28 cellular contexts compared by ENCODE assay signal in genomic region chr17:11251561-11252107, GRCh38. TPM values are rescaled to one million over a fixed set of nuclear protein-coding genes. Genes with fewer than 3 reads are reported as not detected.
"Had no signal": no experiment of that assay in that cellular context is flagged by ENCODE, and none has a peak within 500 bp of the region (broad histone marks: within the 10 kb centered on the region; RNA-seq: fewer than 3 reads in every experiment).

No MANE protein-coding gene starts in this region.

- H3K9me3 ChIP-seq: mucosa of descending colon, stomach, suprapubic skin, vagina had no signal

- H3K4me2 ChIP-seq: hepatocyte had no signal

- H2AFZ ChIP-seq: hepatocyte had no signal

- H3K4me3 ChIP-seq: hepatocyte, mucosa of descending colon, stomach, suprapubic skin, vagina had no signal

- FAIRE-seq: small intestine had no signal

- H3K27me3 ChIP-seq: suprapubic skin, vagina had no signal

- ATAC-seq: activated CD4-positive, alpha-beta T cell treated with anti-CD3 and anti-CD28 coated beads for 36 hours; left cardiac atrium; mucosa of descending colon; sciatic nerve; stimulated activated effector memory CD8-positive, alpha-beta T cell treated with anti-CD3 and anti-CD28 coated beads, Interleukin-12 subunit alpha, Interleukin-12 subunit beta, amount 100 ng/mL, for 72 hours had no signal

- H3K36me3 ChIP-seq: stomach, suprapubic skin, vagina had no signal

- H3K4me1 ChIP-seq: stomach, vagina had no signal

- H3K79me2 ChIP-seq: hepatocyte had no signal

- DNase-seq: activated B cell treated with CpG ODN at 0.5 μM for 24 hours; activated CD4-positive, alpha-beta T cell treated with anti-CD3 and anti-CD28 coated beads for 36 hours; activated CD4-positive, alpha-beta T cell treated with anti-CD3 and anti-CD28 coated beads, Interleukin-2, amount 50 U/mL, for 4 hours; activated CD8-positive, alpha-beta memory T cell treated with anti-CD3 and anti-CD28 coated beads for 24 hours; activated CD8-positive, alpha-beta memory T cell treated with anti-CD3 and anti-CD28 coated beads, Interleukin-2, amount 50 U/mL, for 4 hours; activated naive CD4-positive, alpha-beta T cell treated with Interleukin-2 at 50 U/mL for 16 hours; activated naive CD8-positive, alpha-beta T cell treated with anti-CD3 and anti-CD28 coated beads for 36 hours; activated T-cell treated with anti-CD3 and anti-CD28 coated beads, Interleukin-2, amount 50 U/mL, for 24 hours; amygdala; cerebellar nuclear complex; cortex of kidney; effector CD4-positive, alpha-beta T cell; erythroblast; foreskin melanocyte; immature natural killer cell; left cardiac atrium; mucosa of descending colon; small intestine; stimulated activated CD4-positive, alpha-beta T cell treated with anti-CD3 and anti-CD28 coated beads, Interleukin-2, amount 100 ng/mL, for 24 hours; stomach; T1000; trophoblast cell had no signal

- H3K27ac ChIP-seq: hepatocyte, stomach, suprapubic skin, vagina had no signal

RNA-seq across cellular contexts. Expression of gene SHISA6, which starts 10.6 kb away (rescaled TPM):
- polyA plus RNA-seq: fibroblast of lung, immature natural killer cell had no signal
